In the genomic region with DNA sequence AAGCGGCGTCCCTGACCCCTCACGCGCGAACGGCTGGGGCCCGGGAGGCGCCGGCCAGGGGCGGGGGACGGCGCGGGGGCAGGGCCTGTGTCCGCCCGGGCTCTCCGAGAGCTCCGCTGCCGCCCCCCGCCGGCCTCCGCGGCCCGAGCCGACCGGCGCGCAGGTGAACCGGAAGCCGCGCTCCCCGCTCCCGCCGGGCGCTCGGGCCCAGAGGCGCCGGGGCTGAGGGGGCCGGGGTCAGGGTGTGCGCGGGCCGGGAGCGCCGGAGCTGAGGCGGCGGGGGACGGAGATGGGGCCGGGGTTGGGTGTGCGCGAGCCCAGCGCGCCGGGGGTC, we compare ENCODE assay signal across 8 cellular contexts. TPM values are rescaled to one million over a fixed set of nuclear protein-coding genes. Genes with fewer than 3 reads are reported as not detected.
A peak's percentile ranks its signal among the peaks of the same experiment; 100 is the strongest.
DNase-seq lines count a peak whose midpoint lies in the region; ATAC-seq and TF ChIP-seq lines count a peak whose summit lies in the region.

No MANE protein-coding gene starts in this region.

- H3K27ac Mint-ChIP-seq in endothelial cell (ENCODE audit: unreplicated experiment), result no peak overlapping the region

- H3K9me3 Mint-ChIP-seq in endothelial cell (ENCODE audit: unreplicated experiment), result no peaks in the 10 kb centered on the region

- peak overlapping the region in 10 of 11 experiments; percentile 29 to 78 (median 74); a peak in 18 of 22 replicates for H3K27ac ChIP-seq in BLaER1 treated with 17β-estradiol and CSF1 and Interleukin-3, amounts not matched to agents 10 nM and 100 nM
- peak overlapping the region; percentile 67 for H3K27ac ChIP-seq in RWPE2 (ENCODE audit: poor library complexity, severe bottlenecking)

- peaks cover 38% of the 10 kb centered on the region for H3K4me1 Mint-ChIP-seq in endothelial cell (ENCODE audit: unreplicated experiment)

- H3K4me2 ChIP-seq in BLaER1 treated with 17β-estradiol and CSF1 and Interleukin-3, amounts not matched to agents 10 nM and 100 nM, result peak overlapping the region; percentile 81 to 99 (median 95)

- H3K4me1 ChIP-seq in BLaER1 treated with 17β-estradiol and CSF1 and Interleukin-3, amounts not matched to agents 10 nM and 100 nM, result peaks cover 16 to 56% (median 49%) of the 10 kb centered on the region in 10 experiments
- H3K4me1 ChIP-seq in RWPE2 (ENCODE audit: insufficient read depth, poor library complexity, severe bottlenecking), result peaks cover 26% of the 10 kb centered on the region

- TF ChIP-seq CTCF in RWPE2 (IDR thresholded peaks at IDR 0.05; ENCODE audit: poor library complexity, severe bottlenecking), result no peak
- TF ChIP-seq CTCF in endothelial cell (IDR thresholded peaks at IDR 0.05; ENCODE audit: unreplicated experiment), result no peak

- no peaks in the 10 kb centered on the region for H3K9me3 ChIP-seq in BLaER1 treated with 17β-estradiol and CSF1 and Interleukin-3, amounts not matched to agents 10 nM and 100 nM (replicated peaks in 1 of 11)
- H3K9me3 ChIP-seq in RWPE2 (ENCODE audit: severe bottlenecking), result no peaks in the 10 kb centered on the region

- peaks cover 0 to 40% (median 0%) of the 10 kb centered on the region in 11 experiments; a peak in 8 of 22 replicates for H4K20me1 ChIP-seq in BLaER1 treated with 17β-estradiol and CSF1 and Interleukin-3, amounts not matched to agents 10 nM and 100 nM

- H3K27me3 ChIP-seq in BLaER1 treated with 17β-estradiol and CSF1 and Interleukin-3, amounts not matched to agents 10 nM and 100 nM, result peaks cover 0 to 21% (median 0%) of the 10 kb centered on the region in 11 experiments; a peak in 3 of 22 replicates
- no peaks in the 10 kb centered on the region for H3K27me3 ChIP-seq in RWPE2 (ENCODE audit: insufficient read depth, poor library complexity, severe bottlenecking)

- DNase-seq in RWPE2 (ENCODE audit: low spot score) (no peak), endothelial cell (ENCODE audit: low spot score) (no peak), myocyte (ENCODE audit: low read depth) (peak; percentile 25), activated gamma-delta T cell treated with Interleukin-2 at 50 U/mL for 16 hours (no peak)
- no peak for DNase-seq in effector CD8-positive, alpha-beta T cell (lab: John Stamatoyannopoulos, UW)

- peak overlapping the region; percentile 96 for H3K4me3 Mint-ChIP-seq in endothelial cell (ENCODE audit: unreplicated experiment)

- H3K36me3 Mint-ChIP-seq in endothelial cell (ENCODE audit: low read depth, unreplicated experiment), result peaks cover 44% of the 10 kb centered on the region

- H3K4me3 ChIP-seq in BLaER1 treated with 17β-estradiol and CSF1 and Interleukin-3, amounts not matched to agents 10 nM and 100 nM, result peak overlapping the region; percentile 67 to 91 (median 79)
- peak overlapping the region; percentile 78 for H3K4me3 ChIP-seq in RWPE2 (ENCODE audit: severe bottlenecking)

- peaks cover 0 to 20% (median 0%) of the 10 kb centered on the region in 11 experiments; a peak in 5 of 22 replicates for H3K36me3 ChIP-seq in BLaER1 treated with 17β-estradiol and CSF1 and Interleukin-3, amounts not matched to agents 10 nM and 100 nM
- no peaks in the 10 kb centered on the region for H3K36me3 ChIP-seq in RWPE2 (ENCODE audit: low read depth)

- H3K9ac ChIP-seq in BLaER1 treated with 17β-estradiol and CSF1 and Interleukin-3, amounts not matched to agents 10 nM and 100 nM, result peak overlapping the region; percentile 74 to 91 (median 80)

- peaks cover 24% of the 10 kb centered on the region for H3K27me3 Mint-ChIP-seq in endothelial cell (ENCODE audit: unreplicated experiment)

- peak; percentile 42 for ATAC-seq in GM21529 (IDR thresholded peaks at IDR 0.05; ENCODE audit: unreplicated experiment)
- ATAC-seq in RWPE2 (ENCODE audit: low read depth), result peak; percentile 6; the same call in 1 of the 3 replicates
- no peak for ATAC-seq in HG02970 (IDR thresholded peaks at IDR 0.05; ENCODE audit: low FRiP score, unreplicated experiment)

RNA-seq across cellular contexts. Expression of a gene that starts 0.4 kb away (rescaled TPM):
- total RNA-seq in endothelial cell (ENCODE audit: unreplicated experiment) (117 TPM), myocyte (10.0 and 25.0 TPM in 2 replicates)
- 12.1 TPM for polyA plus RNA-seq in myocyte (2012)
